In the genomic region with DNA sequence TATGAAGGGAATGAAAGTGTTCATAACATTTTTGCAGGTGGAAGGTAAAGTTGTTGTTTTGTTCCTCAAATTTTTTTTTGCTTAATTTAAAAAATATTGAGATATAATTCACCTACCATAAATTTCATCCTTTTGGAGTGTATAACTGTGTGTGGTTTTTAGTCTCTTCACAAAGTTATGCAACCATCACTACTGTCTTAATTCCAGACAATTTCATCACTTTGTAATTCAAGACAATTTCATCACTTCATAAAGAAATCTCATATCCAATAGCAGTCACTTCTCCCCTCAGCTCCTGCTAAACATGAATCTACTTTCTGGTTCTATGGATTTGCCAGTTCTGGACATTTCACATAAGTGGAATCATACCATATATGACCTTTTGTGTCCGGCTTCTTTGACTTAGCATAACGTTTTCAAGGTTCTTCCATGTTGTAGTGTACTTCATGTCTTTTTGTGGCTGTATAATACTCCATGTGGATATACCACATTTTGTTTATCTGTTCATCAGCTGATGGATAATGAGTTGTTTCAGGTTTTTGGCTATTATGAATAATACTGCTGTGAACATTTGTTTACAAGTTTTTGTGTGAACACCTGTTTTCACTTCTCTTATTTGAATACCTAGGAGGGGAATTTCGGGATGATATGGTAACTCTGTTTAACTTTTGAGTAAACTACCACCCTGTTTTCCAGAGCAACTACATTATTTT, we compare ENCODE assay signal across 1 cellular context.
TF ChIP-seq lines count a peak whose summit lies in the region.

No MANE protein-coding gene starts in this region.

TF ChIP-seq in SK-N-SH, 30 proteins besides CTCF, POLR2A, EP300 and RAD21 (continued from another document):
- TF ChIP-seq, protein P1, sequence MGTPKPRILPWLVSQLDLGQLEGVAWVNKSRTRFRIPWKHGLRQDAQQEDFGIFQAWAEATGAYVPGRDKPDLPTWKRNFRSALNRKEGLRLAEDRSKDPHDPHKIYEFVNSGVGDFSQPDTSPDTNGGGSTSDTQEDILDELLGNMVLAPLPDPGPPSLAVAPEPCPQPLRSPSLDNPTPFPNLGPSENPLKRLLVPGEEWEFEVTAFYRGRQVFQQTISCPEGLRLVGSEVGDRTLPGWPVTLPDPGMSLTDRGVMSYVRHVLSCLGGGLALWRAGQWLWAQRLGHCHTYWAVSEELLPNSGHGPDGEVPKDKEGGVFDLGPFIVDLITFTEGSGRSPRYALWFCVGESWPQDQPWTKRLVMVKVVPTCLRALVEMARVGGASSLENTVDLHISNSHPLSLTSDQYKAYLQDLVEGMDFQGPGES (IDR thresholded peaks at IDR 0.05; ENCODE audit: low read depth, low read length): no peak
- TF ChIP-seq TEAD4 (IDR thresholded peaks at IDR 0.05; ENCODE audit: borderline replicate concordance, insufficient read depth) (no peak), POLR2AphosphoS5 (IDR thresholded peaks at IDR 0.05; ENCODE audit: low read depth, low read length) (no peak)
